1 cellular context compared by ENCODE assay signal in the genomic region with DNA sequence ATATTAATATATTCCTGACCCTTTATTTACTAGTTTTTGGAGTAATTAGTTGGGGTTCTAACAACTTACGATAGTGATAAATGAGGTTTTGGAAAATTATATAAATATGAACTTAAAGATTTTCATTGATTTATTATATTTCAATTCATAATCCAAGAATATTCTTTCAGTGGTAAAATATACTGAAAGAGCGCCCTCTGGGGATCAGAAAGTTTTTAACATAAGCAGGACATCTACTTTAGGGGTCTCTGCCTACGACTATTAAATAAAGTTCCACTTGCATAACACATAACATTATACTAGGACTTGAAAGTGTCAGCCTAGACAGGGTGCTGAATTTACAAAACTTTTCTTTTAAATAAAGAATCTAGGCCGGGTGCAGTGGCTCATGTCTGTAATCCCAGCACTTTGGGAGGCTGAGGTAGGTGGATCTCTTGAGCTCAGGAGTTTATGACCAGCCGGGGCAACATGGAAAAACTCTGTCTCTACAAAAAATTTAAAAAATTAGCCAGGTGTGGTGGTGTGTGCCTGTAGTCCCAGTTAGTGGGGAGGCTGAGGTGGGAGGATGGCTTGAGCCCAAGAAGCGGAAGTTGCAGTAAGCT.
TF ChIP-seq lines count a peak whose summit lies in the region.

No MANE protein-coding gene starts in this region.

TF ChIP-seq in HCT116, 20 proteins besides CTCF, POLR2A, EP300 and RAD21 (continued from another document):
- TF ChIP-seq, protein P1, sequence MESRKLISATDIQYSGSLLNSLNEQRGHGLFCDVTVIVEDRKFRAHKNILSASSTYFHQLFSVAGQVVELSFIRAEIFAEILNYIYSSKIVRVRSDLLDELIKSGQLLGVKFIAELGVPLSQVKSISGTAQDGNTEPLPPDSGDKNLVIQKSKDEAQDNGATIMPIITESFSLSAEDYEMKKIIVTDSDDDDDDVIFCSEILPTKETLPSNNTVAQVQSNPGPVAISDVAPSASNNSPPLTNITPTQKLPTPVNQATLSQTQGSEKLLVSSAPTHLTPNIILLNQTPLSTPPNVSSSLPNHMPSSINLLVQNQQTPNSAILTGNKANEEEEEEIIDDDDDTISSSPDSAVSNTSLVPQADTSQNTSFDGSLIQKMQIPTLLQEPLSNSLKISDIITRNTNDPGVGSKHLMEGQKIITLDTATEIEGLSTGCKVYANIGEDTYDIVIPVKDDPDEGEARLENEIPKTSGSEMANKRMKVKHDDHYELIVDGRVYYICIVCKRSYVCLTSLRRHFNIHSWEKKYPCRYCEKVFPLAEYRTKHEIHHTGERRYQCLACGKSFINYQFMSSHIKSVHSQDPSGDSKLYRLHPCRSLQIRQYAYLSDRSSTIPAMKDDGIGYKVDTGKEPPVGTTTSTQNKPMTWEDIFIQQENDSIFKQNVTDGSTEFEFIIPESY (IDR thresholded peaks at IDR 0.05; ENCODE audit: extremely low read depth, insufficient replicate concordance, low read length), result no peak
- no peak for TF ChIP-seq JUND (IDR thresholded peaks at IDR 0.05)
